ENCODE assay signal across 9 cellular contexts in genomic region chr11:103202048-103202651, GRCh38.
DNase-seq lines count a peak whose midpoint lies in the region; TF ChIP-seq lines count a peak whose summit lies in the region.
"Had no signal": no experiment of that assay in that cellular context is flagged by ENCODE, and none has a peak within 500 bp of the region (broad histone marks: within the 10 kb centered on the region; RNA-seq: fewer than 3 reads in every experiment).

No MANE protein-coding gene starts in this region.

- H3K4me2 ChIP-seq in parathyroid adenoma (ENCODE audit: low read length), result no peak overlapping the region
- H3K4me2 ChIP-seq: BLaER1 had no signal

- H3K27me3 ChIP-seq in parathyroid adenoma (ENCODE audit: control insufficient read depth, insufficient read depth, low read length), result no peaks in the 10 kb centered on the region
- H3K27me3 ChIP-seq: BLaER1 had no signal

- no peak overlapping the region for H3K27ac Mint-ChIP-seq in activated CD4-positive, alpha-beta T cell treated with anti-CD3 and anti-CD28 coated beads, Interleukin-2, amount 10 ng/mL, durations not matched to agents 24 days and 14 days

- intact Hi-C loops in activated CD4-positive, alpha-beta T cell treated with anti-CD3 and anti-CD28 coated beads, Interleukin-2, amount 10 ng/mL, durations not matched to agents 24 days and 14 days (cut with micrococcal nuclease), result loop anchor here (10.0 kb wide), 1 partner anchor 403 kb away; no protein-coding TSS in a partner anchor

- peak in 2 of 3 experiments; percentile 2 to 71 for DNase-seq in NCI-H1417 (lab: John Stamatoyannopoulos, UW)
- DNase-seq in NCI-H1417 treated with DMSO at 0.1 percent for 48 hours (lab: John Stamatoyannopoulos, UW), result no peak
- peak; percentile 58 for DNase-seq in NCI-H69 (lab: John Stamatoyannopoulos, UW)
- peak; percentile 67 for DNase-seq in dermis blood vessel endothelial cell
- no peak for DNase-seq in DMS153 treated with DMSO at 0.1 percent for 48 hours (lab: John Stamatoyannopoulos, UW; ENCODE audit: unreplicated experiment)
- DNase-seq in kidney glomerular epithelial cell (lab: John Stamatoyannopoulos, UW), result no peak
- DNase-seq in activated CD4-positive, alpha-beta T cell treated with anti-CD3 and anti-CD28 coated beads, Interleukin-2, amount 10 ng/mL, durations not matched to agents 24 days and 14 days, result no peak

- H3K36me3 ChIP-seq in parathyroid adenoma (ENCODE audit: control insufficient read depth, insufficient read depth, low read length), result no peaks in the 10 kb centered on the region
- H3K36me3 ChIP-seq: BLaER1 had no signal

- H3K79me2 ChIP-seq in parathyroid adenoma, result no peaks in the 10 kb centered on the region

- H3K36me3 Mint-ChIP-seq in activated CD4-positive, alpha-beta T cell treated with anti-CD3 and anti-CD28 coated beads, Interleukin-2, amount 10 ng/mL, durations not matched to agents 24 days and 14 days (ENCODE audit: low read depth), result no peaks in the 10 kb centered on the region

- no peak overlapping the region for H3K4me3 Mint-ChIP-seq in activated CD4-positive, alpha-beta T cell treated with anti-CD3 and anti-CD28 coated beads, Interleukin-2, amount 10 ng/mL, durations not matched to agents 24 days and 14 days

- H3K4me1 ChIP-seq in parathyroid adenoma, result no peaks in the 10 kb centered on the region
- H3K4me1 ChIP-seq: BLaER1 had no signal

- no peaks in the 10 kb centered on the region for H3K27me3 Mint-ChIP-seq in activated CD4-positive, alpha-beta T cell treated with anti-CD3 and anti-CD28 coated beads, Interleukin-2, amount 10 ng/mL, durations not matched to agents 24 days and 14 days

- H3K4me3 ChIP-seq in parathyroid adenoma (ENCODE audit: low read depth, low read length), result no peak overlapping the region
- H3K4me3 ChIP-seq: BLaER1 had no signal

- H3K27ac ChIP-seq in parathyroid adenoma, result no peak overlapping the region
- H3K27ac ChIP-seq: BLaER1 had no signal

- H3K4me1 Mint-ChIP-seq in activated CD4-positive, alpha-beta T cell treated with anti-CD3 and anti-CD28 coated beads, Interleukin-2, amount 10 ng/mL, durations not matched to agents 24 days and 14 days, result no peaks in the 10 kb centered on the region

- H2AFZ ChIP-seq in parathyroid adenoma, result no peak overlapping the region

- no peak overlapping the region for H3K9ac ChIP-seq in parathyroid adenoma
- H3K9ac ChIP-seq: BLaER1 had no signal

- no peaks in the 10 kb centered on the region for H3K9me3 ChIP-seq in parathyroid adenoma (ENCODE audit: control insufficient read depth, low read length)
- H3K9me3 ChIP-seq: BLaER1 had no signal

- peak; percentile 28 for TF ChIP-seq CTCF in parathyroid adenoma (IDR thresholded peaks at IDR 0.05)

- H3K9me3 Mint-ChIP-seq in activated CD4-positive, alpha-beta T cell treated with anti-CD3 and anti-CD28 coated beads, Interleukin-2, amount 10 ng/mL, durations not matched to agents 24 days and 14 days, result no peaks in the 10 kb centered on the region

Comparison
In these comparisons a context has a peak if more than half of its experiments do, and no peak if none do; other contexts are left out.
1. DNase-seq: peak in NCI-H1417 (2 of 3), NCI-H69 (single experiment) and dermis blood vessel endothelial cell (single experiment); none in NCI-H1417 treated with DMSO at 0.1 percent for 48 hours (single experiment), DMS153 treated with DMSO at 0.1 percent for 48 hours (single experiment), kidney glomerular epithelial cell (single experiment) and activated CD4-positive, alpha-beta T cell treated with anti-CD3 and anti-CD28 coated beads, Interleukin-2, amount 10 ng/mL, durations not matched to agents 24 days and 14 days (single experiment).